8 cellular contexts compared by ENCODE assay signal in the genomic region with DNA sequence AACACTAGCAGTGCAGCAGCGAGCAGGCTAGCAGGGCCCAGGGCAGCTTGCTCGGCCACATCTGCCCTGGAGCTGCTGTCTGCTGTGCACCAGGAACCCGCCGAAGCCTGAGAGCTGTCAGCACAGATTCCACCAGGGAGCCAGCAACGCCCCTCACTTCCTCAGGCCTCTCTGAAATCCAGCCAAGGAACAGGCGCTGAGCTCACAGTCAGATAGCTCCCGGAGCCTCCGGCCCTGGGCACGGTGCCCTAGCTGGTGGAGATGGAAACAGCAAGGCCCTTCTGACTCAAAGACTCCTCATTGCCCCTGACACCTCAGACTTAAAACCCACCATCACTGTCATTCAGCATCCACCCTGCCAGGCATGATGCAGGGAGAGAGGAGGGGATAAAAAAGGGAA.
DNase-seq lines count a peak whose midpoint lies in the region; ATAC-seq and TF ChIP-seq lines count a peak whose summit lies in the region.

No MANE protein-coding gene starts in this region.

- H3K36me3 ChIP-seq in neuronal stem cell (replicated peaks in 1 of 2; ENCODE audit: control insufficient read depth in 2 of 2, insufficient read depth in 2 of 2, low read length in 2 of 2), result no peaks in the 10 kb centered on the region

- H3K9me3 ChIP-seq in neuronal stem cell (replicated peaks in 1 of 2; ENCODE audit: control insufficient read depth in 2 of 2, insufficient read depth in 1 of 2, low read depth in 1 of 2, low read length in 2 of 2), result peaks cover 0 to 2% of the 10 kb centered on the region in 2 donors

- DNase-seq in AG08396 (ENCODE audit: low spot score), result peak; percentile 83
- peak; percentile 9 for DNase-seq in RKO (ENCODE audit: low spot score)
- DNase-seq in fibroblast of the aortic adventitia (ENCODE audit: low read depth), result peak; percentile 93
- DNase-seq in neuronal stem cell (ENCODE audit: low spot score), result no peak
- DNase-seq in DMS114 treated with DMSO at 0.1 percent for 48 hours (lab: John Stamatoyannopoulos, UW; ENCODE audit: unreplicated experiment), result no peak
- no peak for DNase-seq in GM19238 (ENCODE audit: insufficient read length, low spot score)

- no peak overlapping the region for H2BK12ac ChIP-seq in neuronal stem cell (ENCODE audit: low read length)

- no peak overlapping the region for H2BK5ac ChIP-seq in neuronal stem cell (ENCODE audit: low read length)

- H3K4ac ChIP-seq in neuronal stem cell (ENCODE audit: low read length), result no peak overlapping the region

- WGBS in neuronal stem cell (ENCODE audit: extremely low coverage in 2 of 2, insufficient read length in 2 of 2, insufficient replicate concordance in 1 of 2), 2 donors, result no CpG with 5 or more reads among the region's 9 CpGs

- ATAC-seq in HG03135 (IDR thresholded peaks at IDR 0.05; ENCODE audit: unreplicated experiment) (no peak), GM21717 (IDR thresholded peaks at IDR 0.05; ENCODE audit: unreplicated experiment) (no peak)

- H3K4me2 ChIP-seq in neuronal stem cell (ENCODE audit: insufficient read depth, low read length, poor library complexity, severe bottlenecking), result no peak overlapping the region

- peak overlapping the region; percentile 7 for H4K91ac ChIP-seq in neuronal stem cell (ENCODE audit: low read depth, low read length, poor library complexity)

- peaks cover 0 to 91% (median 0%) of the 10 kb centered on the region in 3 experiments for H3K27me3 ChIP-seq in neuronal stem cell (ENCODE audit: control insufficient read depth in 3 of 3, insufficient read depth in 3 of 3, low read depth in 1 of 3, low read length in 3 of 3)

- peak overlapping the region; percentile 39 for H3K14ac ChIP-seq in neuronal stem cell (ENCODE audit: low read length)

- H3K23ac ChIP-seq in neuronal stem cell (ENCODE audit: low read depth, low read length, poor library complexity), result no peak overlapping the region

- no peak overlapping the region for H4K8ac ChIP-seq in neuronal stem cell (ENCODE audit: low read depth, low read length)

- H3K79me1 ChIP-seq in neuronal stem cell (ENCODE audit: low read depth, low read length), result no peaks in the 10 kb centered on the region

- no peak overlapping the region for H3K9ac ChIP-seq in neuronal stem cell (ENCODE audit: low read depth, low read length, poor library complexity)

- no peak overlapping the region for H2BK15ac ChIP-seq in neuronal stem cell (ENCODE audit: low read length)

- no peak overlapping the region for H2AFZ ChIP-seq in neuronal stem cell (ENCODE audit: low read length)

- H3K4me3 ChIP-seq in fibroblast of the aortic adventitia (ENCODE audit: low read depth, low read length) (no peak overlapping the region), neuronal stem cell (ENCODE audit: low read length in 2 of 2) (no peak overlapping the region)

- peak overlapping the region; percentile 41 for H2BK120ac ChIP-seq in neuronal stem cell (ENCODE audit: low read depth, low read length)

- no peak overlapping the region for H3K27ac ChIP-seq in neuronal stem cell (replicated peaks; ENCODE audit: low read length)

- no peak overlapping the region for H2AK5ac ChIP-seq in neuronal stem cell (ENCODE audit: low read depth, low read length)

- peak overlapping the region; percentile 86 for H3K18ac ChIP-seq in neuronal stem cell (ENCODE audit: low read length)

- H3K4me1 ChIP-seq in neuronal stem cell (ENCODE audit: control insufficient read depth in 2 of 2, insufficient read depth in 1 of 2, low read depth in 1 of 2, low read length in 2 of 2), result peaks cover 11 to 35% of the 10 kb centered on the region in 2 donors

- no peak for TF ChIP-seq CTCF in fibroblast of the aortic adventitia (IDR thresholded peaks at IDR 0.05; ENCODE audit: insufficient read depth, low read length)

Comparison
In these comparisons a context has a peak if more than half of its experiments do, and no peak if none do; other contexts are left out.
1. DNase-seq: peak in AG08396 (single experiment), RKO (single experiment) and fibroblast of the aortic adventitia (single experiment); none in neuronal stem cell (single experiment), DMS114 treated with DMSO at 0.1 percent for 48 hours (single experiment) and GM19238 (single experiment).